Comparison of ENCODE assay signal across 8 cellular contexts in genomic region chr7:63900394-63901203, GRCh38.
DNase-seq lines count a peak whose midpoint lies in the region; ATAC-seq and TF ChIP-seq lines count a peak whose summit lies in the region.

No MANE protein-coding gene starts in this region.

- TF ChIP-seq CTCF in endothelial cell (IDR thresholded peaks at IDR 0.05; ENCODE audit: unreplicated experiment): no peak

- no peaks in the 10 kb centered on the region for H3K27me3 Mint-ChIP-seq in activated naive CD8-positive, alpha-beta T cell
- H3K27me3 Mint-ChIP-seq in endothelial cell (ENCODE audit: unreplicated experiment): peaks cover 9% of the 10 kb centered on the region

- DNase-seq in GF-D8 (lab: John Stamatoyannopoulos, UW): peak; percentile 90
- peak; percentile 50 for DNase-seq in SKM-1 treated with dmso at 0.1 percent for 144 hours (lab: John Stamatoyannopoulos, UW; ENCODE audit: unreplicated experiment)
- peak; percentile 91 for DNase-seq in kidney tubule cell (ENCODE audit: low spot score)
- DNase-seq in stimulated activated CD4-positive, alpha-beta T cell treated with anti-CD3 and anti-CD28 coated beads, TNF-alpha, amount 100 ng/mL, for 1 hour (ENCODE audit: low read depth in 3 of 3, low spot score in 1 of 3): peak; percentile 72 to 78 (median 73)
- DNase-seq in NK-92 (lab: John Stamatoyannopoulos, UW; ENCODE audit: unreplicated experiment): no peak
- DNase-seq in endothelial cell (ENCODE audit: low spot score): no peak

- H3K36me3 Mint-ChIP-seq in activated naive CD8-positive, alpha-beta T cell: peaks cover 13% of the 10 kb centered on the region
- peaks cover 6% of the 10 kb centered on the region for H3K36me3 Mint-ChIP-seq in endothelial cell (ENCODE audit: low read depth, unreplicated experiment)

- peaks cover 10% of the 10 kb centered on the region for H3K9me3 Mint-ChIP-seq in activated naive CD8-positive, alpha-beta T cell (ENCODE audit: low read depth)
- H3K9me3 Mint-ChIP-seq in endothelial cell (ENCODE audit: unreplicated experiment): peaks cover 45% of the 10 kb centered on the region

- ATAC-seq in HG03460 (IDR thresholded peaks at IDR 0.05; ENCODE audit: unreplicated experiment): no peak

- H3K4me1 Mint-ChIP-seq in activated naive CD8-positive, alpha-beta T cell (ENCODE audit: low read depth): peaks cover 6% of the 10 kb centered on the region
- H3K4me1 Mint-ChIP-seq in endothelial cell (ENCODE audit: unreplicated experiment): no peaks in the 10 kb centered on the region

- peak overlapping the region; percentile 98 for H3K4me3 Mint-ChIP-seq in activated naive CD8-positive, alpha-beta T cell
- no peak overlapping the region for H3K4me3 Mint-ChIP-seq in endothelial cell (ENCODE audit: unreplicated experiment)

- H3K27ac Mint-ChIP-seq in activated naive CD8-positive, alpha-beta T cell: peak overlapping the region; percentile 92
- H3K27ac Mint-ChIP-seq in endothelial cell (ENCODE audit: unreplicated experiment): no peak overlapping the region

Comparison
In these comparisons a context has a peak if more than half of its experiments do, and no peak if none do; other contexts are left out.
1. DNase-seq: peak in GF-D8 (single experiment), SKM-1 treated with dmso at 0.1 percent for 144 hours (single experiment), kidney tubule cell (single experiment) and stimulated activated CD4-positive, alpha-beta T cell treated with anti-CD3 and anti-CD28 coated beads, TNF-alpha, amount 100 ng/mL, for 1 hour (3 of 3); none in NK-92 (single experiment) and endothelial cell (single experiment).